1 cellular context compared by ENCODE assay signal in the genomic region with DNA sequence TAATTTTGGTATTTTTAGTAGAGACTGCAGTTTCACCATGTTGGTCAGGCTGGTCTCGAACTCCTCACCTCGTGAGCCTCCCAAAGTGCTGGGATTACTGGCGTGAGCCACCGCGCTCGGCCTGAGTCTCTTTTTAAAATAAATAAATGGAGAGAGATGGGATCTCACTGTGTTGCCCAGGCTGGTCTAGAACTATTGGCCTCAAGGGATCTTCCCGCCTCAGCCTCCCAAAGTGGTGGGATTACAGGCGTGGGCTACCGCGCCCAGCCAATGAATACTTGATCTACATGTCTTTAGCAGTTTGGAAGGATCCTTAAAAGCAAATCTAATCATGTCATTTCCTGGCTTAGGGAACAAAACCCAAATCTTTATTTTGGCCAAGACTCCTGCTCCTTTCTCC.
TF ChIP-seq lines count a peak whose summit lies in the region.

No MANE protein-coding gene starts in this region.

TF ChIP-seq in HCT116, 20 proteins besides CTCF, POLR2A, EP300 and RAD21:
- no peak for TF ChIP-seq FOSL1 (IDR thresholded peaks at IDR 0.05; ENCODE audit: low read depth)
- TF ChIP-seq, protein P1, sequence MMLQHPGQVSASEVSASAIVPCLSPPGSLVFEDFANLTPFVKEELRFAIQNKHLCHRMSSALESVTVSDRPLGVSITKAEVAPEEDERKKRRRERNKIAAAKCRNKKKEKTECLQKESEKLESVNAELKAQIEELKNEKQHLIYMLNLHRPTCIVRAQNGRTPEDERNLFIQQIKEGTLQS (IDR thresholded peaks at IDR 0.05) = no peak
